Comparison of ENCODE assay signal across 1 cellular context in the genomic region with DNA sequence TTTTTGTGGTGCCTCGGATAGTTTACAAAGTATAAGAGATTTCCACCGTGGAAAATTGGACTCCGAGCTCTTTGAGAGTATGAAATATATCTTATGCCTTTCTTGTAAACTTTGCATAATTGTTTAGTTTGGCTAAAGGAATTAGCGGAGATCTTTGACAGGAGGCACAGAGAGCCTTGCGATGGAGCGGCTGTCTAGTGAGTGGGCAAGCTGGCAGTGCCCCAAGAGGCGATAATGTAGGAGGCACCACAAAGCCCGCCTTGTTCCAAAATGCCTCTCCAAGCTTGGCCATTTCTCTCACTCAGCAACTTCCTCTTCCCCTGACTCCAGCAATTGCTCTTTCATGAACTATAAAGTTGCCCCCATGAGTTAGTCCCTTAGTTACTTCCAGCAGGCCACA.
TF ChIP-seq lines count a peak whose summit lies in the region.

No MANE protein-coding gene starts in this region.

TF ChIP-seq in H1, 55 proteins besides CTCF, POLR2A, EP300 and RAD21:
- TF ChIP-seq CEBPB (IDR thresholded peaks at IDR 0.05; ENCODE audit: low read depth, low read length) = no peak
- TF ChIP-seq GABPA (IDR thresholded peaks at IDR 0.05; ENCODE audit: borderline replicate concordance, insufficient read depth, low read length) = no peak
- TF ChIP-seq TEAD4 (IDR thresholded peaks at IDR 0.05; ENCODE audit: low read depth, low read length) = no peak
- no peak for TF ChIP-seq SRF (IDR thresholded peaks at IDR 0.05; ENCODE audit: low read depth, low read length)
- TF ChIP-seq, protein P1, sequence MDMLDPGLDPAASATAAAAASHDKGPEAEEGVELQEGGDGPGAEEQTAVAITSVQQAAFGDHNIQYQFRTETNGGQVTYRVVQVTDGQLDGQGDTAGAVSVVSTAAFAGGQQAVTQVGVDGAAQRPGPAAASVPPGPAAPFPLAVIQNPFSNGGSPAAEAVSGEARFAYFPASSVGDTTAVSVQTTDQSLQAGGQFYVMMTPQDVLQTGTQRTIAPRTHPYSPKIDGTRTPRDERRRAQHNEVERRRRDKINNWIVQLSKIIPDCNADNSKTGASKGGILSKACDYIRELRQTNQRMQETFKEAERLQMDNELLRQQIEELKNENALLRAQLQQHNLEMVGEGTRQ (IDR thresholded peaks at IDR 0.05; ENCODE audit: low read length) = no peak
- TF ChIP-seq HDAC6 (IDR thresholded peaks at IDR 0.05; ENCODE audit: low read depth, low read length) = no peak
- no peak for TF ChIP-seq CBX5 (IDR thresholded peaks at IDR 0.05; ENCODE audit: low read depth, low read length)
- TF ChIP-seq CREB1 (IDR thresholded peaks at IDR 0.05) = no peak
- TF ChIP-seq YY1 (IDR thresholded peaks at IDR 0.05; ENCODE audit: low read depth, low read length) = no peak
